Comparison of ENCODE assay signal across 1 cellular context in genomic region chr16:8931864-8932263, GRCh38.
TF ChIP-seq lines count a peak whose summit lies in the region.

No MANE protein-coding gene starts in this region.

TF ChIP-seq in HepG2, 621 proteins besides CTCF, POLR2A, EP300 and RAD21 (continued from another document and continues in another):
- TF ChIP-seq ARID5B (CRISPR knock-in tag; IDR thresholded peaks at IDR 0.05): peak; percentile 48; the same call in 1 of the 2 replicates
- TF ChIP-seq RERE (CRISPR knock-in tag; IDR thresholded peaks at IDR 0.05; ENCODE audit: low read depth): no peak
- no peak for TF ChIP-seq HDAC1 (CRISPR knock-in tag; IDR thresholded peaks at IDR 0.05)
- no peak for TF ChIP-seq ZNF207 (IDR thresholded peaks at IDR 0.05; ENCODE audit: borderline replicate concordance)
- TF ChIP-seq GTF3A (CRISPR knock-in tag; conservative IDR thresholded peaks at IDR 0.05): no peak
- TF ChIP-seq KDM4B (CRISPR knock-in tag; IDR thresholded peaks at IDR 0.05): no peak
- TF ChIP-seq PHB2 (IDR thresholded peaks at IDR 0.05; ENCODE audit: partially characterized antibody): no peak
- peak; percentile 46; the same call in 1 of the 2 replicates for TF ChIP-seq ARID4A (CRISPR knock-in tag; IDR thresholded peaks at IDR 0.05; ENCODE audit: borderline replicate concordance)
- no peak for TF ChIP-seq NFATC3 (CRISPR knock-in tag; IDR thresholded peaks at IDR 0.05)
- no peak for TF ChIP-seq ZBTB38 (CRISPR knock-in tag; IDR thresholded peaks at IDR 0.05)
- TF ChIP-seq NR2C2 (CRISPR knock-in tag; IDR thresholded peaks at IDR 0.05; ENCODE audit: borderline replicate concordance): no peak
- TF ChIP-seq ZNF704 (CRISPR knock-in tag; IDR thresholded peaks at IDR 0.05; ENCODE audit: borderline replicate concordance): no peak
- no peak for TF ChIP-seq MAFG (CRISPR knock-in tag; IDR thresholded peaks at IDR 0.05)
- TF ChIP-seq BRD4 (CRISPR knock-in tag; IDR thresholded peaks at IDR 0.05): no peak
- no peak for TF ChIP-seq RBAK (CRISPR knock-in tag; IDR thresholded peaks at IDR 0.05)
- TF ChIP-seq SMAD9 (CRISPR knock-in tag; IDR thresholded peaks at IDR 0.05): no peak
- TF ChIP-seq ZSCAN21 (CRISPR knock-in tag; IDR thresholded peaks at IDR 0.05; ENCODE audit: borderline replicate concordance): no peak
- no peak for TF ChIP-seq MTF1 (CRISPR knock-in tag; IDR thresholded peaks at IDR 0.05)
- 0 out of 2 replicates have a peak, but pooled peaks have one; percentile 61 for TF ChIP-seq SMYD3 (CRISPR knock-in tag; IDR thresholded peaks at IDR 0.05)
- TF ChIP-seq CEBPB (IDR thresholded peaks at IDR 0.05; ENCODE audit: borderline replicate concordance, low read depth, low read length): no peak; the same call in 1 of the 2 replicates
- no peak for TF ChIP-seq TOE1 (CRISPR knock-in tag; IDR thresholded peaks at IDR 0.05)
- TF ChIP-seq CSRNP1 (CRISPR knock-in tag; IDR thresholded peaks at IDR 0.05): no peak
- TF ChIP-seq E2F2 (CRISPR knock-in tag; IDR thresholded peaks at IDR 0.05; ENCODE audit: borderline replicate concordance): no peak
- TF ChIP-seq MATR3 (CRISPR knock-in tag; IDR thresholded peaks at IDR 0.05): no peak
- TF ChIP-seq SMARCE1 (IDR thresholded peaks at IDR 0.05; ENCODE audit: borderline replicate concordance): no peak
- no peak for TF ChIP-seq ZNF616 (CRISPR knock-in tag; IDR thresholded peaks at IDR 0.05; ENCODE audit: low read depth)
- TF ChIP-seq FOXP4 (CRISPR knock-in tag; IDR thresholded peaks at IDR 0.05): 0 out of 2 replicates have a peak, but pooled peaks have one; percentile 36
- TF ChIP-seq SP4 (CRISPR knock-in tag; IDR thresholded peaks at IDR 0.05): no peak
- TF ChIP-seq ZNF720 (CRISPR knock-in tag; IDR thresholded peaks at IDR 0.05): no peak
- TF ChIP-seq SALL2 (CRISPR knock-in tag; IDR thresholded peaks at IDR 0.05): 0 out of 2 replicates have a peak, but pooled peaks have one; percentile 47
- TF ChIP-seq IRF1 (CRISPR knock-in tag; IDR thresholded peaks at IDR 0.05; ENCODE audit: low read depth): no peak
- peak; percentile 68; the same call in 1 of the 2 replicates for TF ChIP-seq RARA (CRISPR knock-in tag; IDR thresholded peaks at IDR 0.05)
- no peak for TF ChIP-seq ZNF790 (CRISPR knock-in tag; IDR thresholded peaks at IDR 0.05; ENCODE audit: borderline replicate concordance)
- TF ChIP-seq KLF15 (CRISPR knock-in tag; IDR thresholded peaks at IDR 0.05; ENCODE audit: borderline replicate concordance): peak; percentile 34; the same call in 1 of the 2 replicates
- no peak for TF ChIP-seq ZNF292 (CRISPR knock-in tag; IDR thresholded peaks at IDR 0.05; ENCODE audit: borderline replicate concordance, low read depth)
- no peak for TF ChIP-seq ATRX (CRISPR knock-in tag; IDR thresholded peaks at IDR 0.05; ENCODE audit: borderline replicate concordance)
- peak; percentile 52 for TF ChIP-seq FOSL2 (CRISPR knock-in tag; IDR thresholded peaks at IDR 0.05)
